In the genomic region with DNA sequence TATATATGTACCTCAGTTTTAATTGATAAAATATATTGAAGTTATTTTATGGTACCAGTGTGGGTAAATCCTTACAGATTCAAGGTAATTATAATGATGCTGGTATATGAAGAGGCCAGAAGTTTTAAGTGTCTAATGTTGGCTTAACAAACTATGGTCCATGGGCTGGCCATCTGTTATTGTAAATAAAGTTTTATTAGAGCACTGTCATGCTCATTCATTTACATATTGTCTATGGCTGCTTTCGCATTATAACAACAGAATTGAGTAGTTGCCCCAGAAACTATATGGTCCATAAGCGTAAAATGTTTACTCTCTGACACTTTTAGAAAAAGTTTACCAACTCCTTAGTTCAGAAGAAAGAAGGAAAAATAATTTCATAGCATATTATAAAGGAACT, we compare ENCODE assay signal across 38 cellular contexts.
"Had no signal": no experiment of that assay in that cellular context is flagged by ENCODE, and none has a peak within 500 bp of the region (broad histone marks: within the 10 kb centered on the region; RNA-seq: fewer than 3 reads in every experiment).

No MANE protein-coding gene starts in this region.

- DNase-seq: activated B cell treated with CpG ODN at 0.5 μM for 24 hours; activated CD4-positive, alpha-beta memory T cell treated with anti-CD3 and anti-CD28 coated beads for 36 hours; activated CD4-positive, alpha-beta T cell treated with anti-CD3 and anti-CD28 coated beads for 4 hours; activated CD4-positive, alpha-beta T cell treated with anti-CD3 and anti-CD28 coated beads, Interleukin-2, amount 10 ng/mL, durations not matched to agents 24 days and 14 days; activated CD4-positive, alpha-beta T cell treated with anti-CD3 and anti-CD28 coated beads, Interleukin-2, amount 50 U/mL, for 1 hour; activated CD4-positive, alpha-beta T cell treated with anti-CD3 and anti-CD28 coated beads, Interleukin-2, amount 50 U/mL, for 4 hours; activated CD4-positive, CD25-positive, alpha-beta regulatory T cell treated with anti-CD3 and anti-CD28 coated beads, Interleukin-2, amount 50 U/mL, for 72 hours; activated CD8-positive, alpha-beta memory T cell treated with anti-CD3 and anti-CD28 coated beads, Interleukin-2, amount 50 U/mL, for 4 hours; activated CD8-positive, alpha-beta T cell treated with anti-CD3 and anti-CD28 coated beads for 36 hours; activated effector memory CD4-positive, alpha-beta T cell treated with anti-CD3 and anti-CD28 coated beads, Interleukin-2, amount 50 U/mL, for 16 hours; activated gamma-delta T cell treated with Interleukin-2 at 50 U/mL for 16 hours; activated naive CD4-positive, alpha-beta T cell; activated naive CD4-positive, alpha-beta T cell treated with anti-CD3 and anti-CD28 coated beads for 36 hours; activated naive CD4-positive, alpha-beta T cell treated with anti-CD3 and anti-CD28 coated beads, Interleukin-2, amount 50 U/mL, for 16 hours; activated naive CD8-positive, alpha-beta T cell treated with anti-CD3 and anti-CD28 coated beads for 36 hours; activated T-cell treated with anti-CD3 and anti-CD28 coated beads for 4 hours; activated T-cell treated with anti-CD3 and anti-CD28 coated beads, Interleukin-2, amount 50 U/mL, for 1 hour; activated T-cell treated with anti-CD3 and anti-CD28 coated beads, Interleukin-2, amount 50 U/mL, for 4 hours; activated T-cell treated with anti-CD3 and anti-CD28 coated beads, Interleukin-2, amount 50 U/mL, for 72 hours; amygdala; anterior cingulate cortex; caudate nucleus; cerebellar nuclear complex; T-helper 1 cell; T-helper 2 cell; T-helper 9 cell had no signal

- H3K27ac Mint-ChIP-seq: activated B cell treated with CpG ODN at 0.5 μM for 24 hours; activated CD4-positive, alpha-beta memory T cell treated with anti-CD3 and anti-CD28 coated beads for 36 hours; activated CD4-positive, alpha-beta T cell treated with anti-CD3 and anti-CD28 coated beads, Interleukin-2, amount 10 ng/mL, durations not matched to agents 24 days and 14 days; activated CD8-positive, alpha-beta T cell treated with anti-CD3 and anti-CD28 coated beads for 36 hours; activated naive CD4-positive, alpha-beta T cell treated with anti-CD3 and anti-CD28 coated beads for 36 hours; activated naive CD4-positive, alpha-beta T cell treated with anti-CD3 and anti-CD28 coated beads, Interleukin-2, amount 50 U/mL, for 72 hours; activated naive CD8-positive, alpha-beta T cell treated with anti-CD3 and anti-CD28 coated beads for 36 hours; activated T-cell treated with anti-CD3 and anti-CD28 coated beads, Interleukin-2, amount 50 U/mL, for 72 hours; activated T-helper 1 cell treated with anti-CD3 and anti-CD28 coated beads, Interleukin-12 subunit alpha, Interleukin-12 subunit beta, Interleukin-2, Interleukin-4 antibody, amounts not matched to agents 30 ng/mL and 10 ng/mL and 1 ng/mL, durations not matched to agents 14 hours and 24 hours and 36 hours; activated T-helper 17 cell treated with anti-CD3 and anti-CD28 coated beads, Interleukin-2, amount 50 U/mL, for 72 hours; brain; T-helper 1 cell treated with Interleukin-12 subunit alpha and Interleukin-12 subunit beta and Interleukin-4 antibody, amounts not matched to agents 30 μg/mL and 1 μg/mL, for 36 hours; T-helper 2 cell treated with Interferon-gamma antibody and Interleukin-4, amounts not matched to agents 5 μg/mL and 100 μg/mL, for 36 hours had no signal

- H3K27me3 Mint-ChIP-seq: activated B cell treated with CpG ODN at 0.5 μM for 24 hours; activated CD4-positive, alpha-beta memory T cell treated with anti-CD3 and anti-CD28 coated beads for 36 hours; activated CD4-positive, alpha-beta T cell treated with anti-CD3 and anti-CD28 coated beads, Interleukin-2, amount 10 ng/mL, durations not matched to agents 24 days and 14 days; activated CD8-positive, alpha-beta T cell treated with anti-CD3 and anti-CD28 coated beads for 36 hours; activated naive CD8-positive, alpha-beta T cell treated with anti-CD3 and anti-CD28 coated beads for 36 hours; activated T-helper 17 cell treated with anti-CD3 and anti-CD28 coated beads, Interleukin-2, amount 50 U/mL, for 72 hours; central memory CD8-positive, alpha-beta T cell had no signal

- H3K4me3 ChIP-seq: ascending aorta, cardiac muscle cell had no signal

- ATAC-seq: activated CD8-positive, alpha-beta T cell treated with anti-CD3 and anti-CD28 coated beads for 36 hours; activated naive CD4-positive, alpha-beta T cell treated with anti-CD3 and anti-CD28 coated beads, Interleukin-2, amount 50 U/mL, for 72 hours; activated T-cell treated with anti-CD3 and anti-CD28 coated beads, Interleukin-2, amount 50 U/mL, for 4 hours; activated T-cell treated with anti-CD3 and anti-CD28 coated beads, Interleukin-2, amount 50 U/mL, for 72 hours; activated T-helper 17 cell treated with anti-CD3 and anti-CD28 coated beads, Interleukin-2, amount 50 U/mL, for 72 hours had no signal

- H3K9me3 ChIP-seq: ascending aorta had no signal

- H3K27ac ChIP-seq: VCaP had no signal

- FAIRE-seq: bronchial epithelial cell, TTC549 had no signal

- H3K9me3 Mint-ChIP-seq: central memory CD8-positive, alpha-beta T cell had no signal

- H3K4me3 Mint-ChIP-seq: activated B cell treated with CpG ODN at 0.5 μM for 24 hours; activated CD4-positive, alpha-beta memory T cell treated with anti-CD3 and anti-CD28 coated beads for 36 hours; activated CD4-positive, alpha-beta T cell treated with anti-CD3 and anti-CD28 coated beads, Interleukin-2, amount 10 ng/mL, durations not matched to agents 24 days and 14 days; activated CD8-positive, alpha-beta T cell treated with anti-CD3 and anti-CD28 coated beads for 36 hours; activated naive CD4-positive, alpha-beta T cell treated with anti-CD3 and anti-CD28 coated beads for 36 hours; activated naive CD8-positive, alpha-beta T cell treated with anti-CD3 and anti-CD28 coated beads for 36 hours; activated T-cell treated with anti-CD3 and anti-CD28 coated beads, Interleukin-2, amount 50 U/mL, for 4 hours; activated T-cell treated with anti-CD3 and anti-CD28 coated beads, Interleukin-2, amount 50 U/mL, for 72 hours; activated T-helper 1 cell treated with anti-CD3 and anti-CD28 coated beads, Interleukin-12 subunit alpha, Interleukin-12 subunit beta, Interleukin-2, Interleukin-4 antibody, amounts not matched to agents 30 ng/mL and 10 ng/mL and 1 ng/mL, durations not matched to agents 14 hours and 24 hours and 36 hours; activated T-helper 17 cell treated with anti-CD3 and anti-CD28 coated beads, Interleukin-2, amount 50 U/mL, for 72 hours; brain; central memory CD8-positive, alpha-beta T cell; T-helper 1 cell treated with Interleukin-12 subunit alpha and Interleukin-12 subunit beta and Interleukin-4 antibody, amounts not matched to agents 30 μg/mL and 1 μg/mL, for 36 hours; T-helper 2 cell treated with Interferon-gamma antibody and Interleukin-4, amounts not matched to agents 5 μg/mL and 100 μg/mL, for 36 hours had no signal

- H3K27me3 ChIP-seq: ascending aorta, cardiac muscle cell had no signal
